In the genomic region with DNA sequence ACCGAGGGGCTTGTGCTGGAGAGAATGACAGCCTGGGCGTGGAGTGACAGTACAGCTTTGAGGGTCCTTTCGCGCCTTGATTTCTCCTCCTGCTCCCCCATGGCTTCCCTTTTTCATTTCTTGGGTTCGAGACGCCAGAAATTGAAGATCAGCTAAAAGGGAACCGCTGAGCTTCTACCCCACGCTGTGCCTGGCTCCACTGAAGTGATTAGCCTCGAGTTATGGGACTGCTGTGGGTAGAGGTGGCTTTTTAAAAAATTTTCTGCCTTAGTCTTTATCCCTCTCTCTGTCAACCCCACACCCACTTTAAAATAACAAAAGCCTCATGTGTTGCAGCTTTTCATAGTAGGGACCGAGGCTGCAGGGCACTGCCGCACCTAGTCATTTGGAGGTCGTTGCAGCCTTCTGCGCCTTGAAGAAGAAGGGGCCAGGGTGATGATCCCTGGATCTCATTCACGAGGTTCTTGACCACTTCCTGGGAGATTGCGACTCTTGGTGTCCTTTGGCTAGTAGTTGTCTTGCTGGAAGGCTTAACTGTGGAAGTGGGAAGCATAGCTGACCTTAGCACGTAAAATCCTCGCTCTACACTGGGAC, we compare ENCODE assay signal across 8 cellular contexts. TPM values are rescaled to one million over a fixed set of nuclear protein-coding genes. Genes with fewer than 3 reads are reported as not detected.
DNase-seq lines count a peak whose midpoint lies in the region; ATAC-seq and TF ChIP-seq lines count a peak whose summit lies in the region.

No MANE protein-coding gene starts in this region.

- H3K9me3 ChIP-seq in neuronal stem cell (replicated peaks in 1 of 2; ENCODE audit: control insufficient read depth in 2 of 2, insufficient read depth in 1 of 2, low read depth in 1 of 2, low read length in 2 of 2) = no peaks in the 10 kb centered on the region

- peak overlapping the region; percentile 95 for H3K9ac ChIP-seq in neuronal stem cell (ENCODE audit: low read depth, low read length, poor library complexity)

- no peak for TF ChIP-seq CTCF in fibroblast of mammary gland (conservative IDR thresholded peaks at IDR 0.05; ENCODE audit: control insufficient read depth, insufficient read depth, low read depth, low read length)

- peak; percentile 0 for ATAC-seq in HG02852 (IDR thresholded peaks at IDR 0.05; ENCODE audit: unreplicated experiment)
- no peak for ATAC-seq in GM21360 (IDR thresholded peaks at IDR 0.05; ENCODE audit: unreplicated experiment)

- H3K27me3 ChIP-seq in neuronal stem cell (ENCODE audit: control insufficient read depth in 3 of 3, insufficient read depth in 3 of 3, low read depth in 1 of 3, low read length in 3 of 3) = no peaks in the 10 kb centered on the region

- peaks cover 3% of the 10 kb centered on the region for H3K79me1 ChIP-seq in neuronal stem cell (ENCODE audit: low read depth, low read length)

- peak overlapping the region; percentile 86 for H3K18ac ChIP-seq in neuronal stem cell (ENCODE audit: low read length)

- H3K36me3 ChIP-seq in neuronal stem cell (replicated peaks in 1 of 2; ENCODE audit: control insufficient read depth in 2 of 2, insufficient read depth in 2 of 2, low read length in 2 of 2) = peaks cover 0 to 16% of the 10 kb centered on the region in 2 donors

- H2BK120ac ChIP-seq in neuronal stem cell (ENCODE audit: low read depth, low read length) = no peak overlapping the region

- peaks cover 0 to 6% of the 10 kb centered on the region in 2 donors for H3K4me1 ChIP-seq in neuronal stem cell (ENCODE audit: control insufficient read depth in 2 of 2, insufficient read depth in 1 of 2, low read depth in 1 of 2, low read length in 2 of 2)

- no peak overlapping the region for H3K4ac ChIP-seq in neuronal stem cell (ENCODE audit: low read length)

- no peak overlapping the region for H4K8ac ChIP-seq in neuronal stem cell (ENCODE audit: low read depth, low read length)

- H2BK5ac ChIP-seq in neuronal stem cell (ENCODE audit: low read length) = no peak overlapping the region

- peak overlapping the region; percentile 88 for H2AFZ ChIP-seq in neuronal stem cell (ENCODE audit: low read length)

- H3K23ac ChIP-seq in neuronal stem cell (ENCODE audit: low read depth, low read length, poor library complexity) = peak overlapping the region; percentile 59

- no peak overlapping the region for H2BK15ac ChIP-seq in neuronal stem cell (ENCODE audit: low read length)

- peak overlapping the region; percentile 79 for H3K4me2 ChIP-seq in neuronal stem cell (ENCODE audit: insufficient read depth, low read length, poor library complexity, severe bottlenecking)

- DNase-seq in Daoy (ENCODE audit: low read depth) (peak; percentile 12), UCSD-AML1 (lab: John Stamatoyannopoulos, UW; ENCODE audit: unreplicated experiment) (peak; percentile 39), fibroblast of mammary gland (ENCODE audit: low read depth) (peak; percentile 36), neuronal stem cell (ENCODE audit: low spot score) (no peak)
- DNase-seq in stimulated activated CD4-positive, alpha-beta T cell treated with anti-CD3 and anti-CD28 coated beads, Interleukin-4, amount 100 ng/mL, for 24 hours = no peak
- DNase-seq in stimulated activated CD4-positive, alpha-beta T cell treated with anti-CD3 and anti-CD28 coated beads, Interleukin-12 subunit alpha, Interleukin-12 subunit beta, amount 100 ng/mL, for 4 hours = no peak

- H2AK5ac ChIP-seq in neuronal stem cell (ENCODE audit: low read depth, low read length) = no peak overlapping the region

- H3K14ac ChIP-seq in neuronal stem cell (ENCODE audit: low read length) = peak overlapping the region; percentile 42

- H3K27ac ChIP-seq in neuronal stem cell (replicated peaks; ENCODE audit: low read length) = peak overlapping the region; percentile 45

- no peak overlapping the region for H4K91ac ChIP-seq in neuronal stem cell (ENCODE audit: low read depth, low read length, poor library complexity)

- WGBS in neuronal stem cell (ENCODE audit: extremely low coverage in 2 of 2, insufficient read length in 2 of 2, insufficient replicate concordance in 1 of 2), 2 donors = no CpG with 5 or more reads among the region's 17 CpGs

- H2BK12ac ChIP-seq in neuronal stem cell (ENCODE audit: low read length) = no peak overlapping the region

- H3K4me3 ChIP-seq in fibroblast of mammary gland (ENCODE audit: control insufficient read depth, low read depth, low read length) = peak overlapping the region; percentile 92
- peak overlapping the region; percentile 77 to 93 for H3K4me3 ChIP-seq in neuronal stem cell (ENCODE audit: low read length in 2 of 2)

RNA-seq across cellular contexts. Expression of gene PPIP5K2, which starts 0.6 kb away (rescaled TPM):
- 60.3 and 61.8 TPM in 2 replicates for total RNA-seq in Daoy (2014; rRNA removed; shearing (Covaris generic))
- polyA plus RNA-seq in neuronal stem cell (2013, experiment 1 of 2) = 39.4 TPM
- 39.4 TPM for polyA plus RNA-seq in neuronal stem cell (2013, experiment 2 of 2)

RNA-seq across cellular contexts. Expression of gene GIN1, which starts 0.8 kb away (rescaled TPM):
- total RNA-seq in Daoy (2014; rRNA removed; shearing (Covaris generic)) = 4.4 and 22.5 TPM in 2 replicates
- polyA plus RNA-seq in neuronal stem cell (2013, experiment 1 of 2) = 8.6 TPM
- polyA plus RNA-seq in neuronal stem cell (2013, experiment 2 of 2) = 8.9 TPM

Comparison
In these comparisons a context has a peak if more than half of its experiments do, and no peak if none do; other contexts are left out.
1. DNase-seq: peak in Daoy (single experiment), UCSD-AML1 (single experiment) and fibroblast of mammary gland (single experiment); none in neuronal stem cell (single experiment), stimulated activated CD4-positive, alpha-beta T cell treated with anti-CD3 and anti-CD28 coated beads, Interleukin-4, amount 100 ng/mL, for 24 hours (single experiment) and stimulated activated CD4-positive, alpha-beta T cell treated with anti-CD3 and anti-CD28 coated beads, Interleukin-12 subunit alpha, Interleukin-12 subunit beta, amount 100 ng/mL, for 4 hours (single experiment).